In the genomic region with DNA sequence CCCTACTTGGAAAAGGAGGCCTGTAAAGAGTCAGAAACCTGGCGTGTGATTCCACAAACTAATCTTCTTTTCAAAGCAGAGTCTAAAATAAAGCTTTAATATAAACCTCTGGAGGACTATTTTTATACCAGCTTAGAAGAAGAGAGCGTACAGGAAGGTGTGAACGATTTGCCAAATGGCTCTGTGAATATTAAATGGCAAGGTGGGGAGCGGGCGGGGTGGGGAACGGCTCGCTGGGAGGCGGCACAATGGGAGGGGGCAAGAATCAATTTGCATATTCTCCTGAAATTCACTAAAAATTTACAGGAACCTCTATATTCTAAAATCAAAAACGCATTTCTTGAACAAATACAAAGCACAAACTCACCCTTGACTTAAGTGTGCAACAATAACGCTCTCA, we compare ENCODE assay signal across 9 cellular contexts. TPM values are rescaled to one million over a fixed set of nuclear protein-coding genes. Genes with fewer than 3 reads are reported as not detected.
DNase-seq lines count a peak whose midpoint lies in the region; ATAC-seq, FAIRE-seq and TF ChIP-seq lines count a peak whose summit lies in the region.
"Had no signal": no experiment of that assay in that cellular context is flagged by ENCODE, and none has a peak within 500 bp of the region (broad histone marks: within the 10 kb centered on the region; RNA-seq: fewer than 3 reads in every experiment).

No MANE protein-coding gene starts in this region.

- peaks cover 0 to 13% of the 10 kb centered on the region in 2 donors for H3K4me1 ChIP-seq in breast epithelium
- H3K4me1 ChIP-seq in mesodermal cell (ENCODE audit: control insufficient read depth, insufficient read depth, low read length, poor library complexity, severe bottlenecking) = no peaks in the 10 kb centered on the region

- peaks cover 44% of the 10 kb centered on the region for H3K36me3 Mint-ChIP-seq in activated naive CD4-positive, alpha-beta T cell treated with anti-CD3 and anti-CD28 coated beads, Interleukin-2, amount 10 ng/mL, durations not matched to agents 7 days and 5 days

- CTCF ChIA-PET in activated naive CD4-positive, alpha-beta T cell treated with anti-CD3 and anti-CD28 coated beads, Interleukin-2, amount 10 ng/mL, durations not matched to agents 7 days and 5 days (lab: Charles Lee) = no interaction called here
- CTCF ChIA-PET in GM10248 (lab: Yijun Ruan, JAX) = interaction anchor here (1.1 kb wide), 1 partner anchor 21 kb away, joined by 3 read pairs; no protein-coding TSS in a partner anchor

- H3K36me3 ChIP-seq in breast epithelium (peaks cover 4% of the 10 kb centered on the region), mesodermal cell (ENCODE audit: control insufficient read depth, insufficient read depth, low read length) (no peaks in the 10 kb centered on the region)

- H3K4me3 ChIP-seq in breast epithelium (peak overlapping the region; percentile 72 to 78 (median 77)), mesodermal cell (ENCODE audit: extremely low read depth, insufficient read depth, low read length, poor library complexity, severe bottlenecking) (peak overlapping the region; percentile 80)

- TF ChIP-seq POLR2A in breast epithelium (IDR thresholded peaks at IDR 0.05) = no peak

- no peak for FAIRE-seq in urothelium cell line (lab: Jason Lieb, UNC)

- DNase-seq in activated naive CD4-positive, alpha-beta T cell treated with anti-CD3 and anti-CD28 coated beads, Interleukin-2, amount 10 ng/mL, durations not matched to agents 7 days and 5 days = no peak
- no peak for DNase-seq in activated naive CD4-positive, alpha-beta T cell (lab: John Stamatoyannopoulos, UW)
- DNase-seq in breast epithelium (ENCODE audit: low spot score in 2 of 2) (no peak), urothelium cell line (ENCODE audit: low spot score) (peak; percentile 10), GM10248 (ENCODE audit: extremely low spot score) (no peak)
- no peak for DNase-seq in activated CD4-positive, CD25-positive, alpha-beta regulatory T cell (lab: John Stamatoyannopoulos, UW)
- DNase-seq: activated effector memory CD4-positive, alpha-beta T cell treated with Interleukin-2 at 50 U/mL for 16 hours had no signal

- TF ChIP-seq CTCF in breast epithelium (IDR thresholded peaks at IDR 0.05) = no peak
- no peak for TF ChIP-seq CTCF in GM10248 (IDR thresholded peaks at IDR 0.05; ENCODE audit: control extremely low read depth, extremely low read depth, low read depth, missing control alignments)

- 65 to 66% methylated on average over 7 to 8 of the region's 10 CpGs for WGBS in mesodermal cell (ENCODE audit: insufficient coverage in 2 of 2), 2 experiments

- peaks cover 49% of the 10 kb centered on the region for H3K4me1 Mint-ChIP-seq in activated naive CD4-positive, alpha-beta T cell treated with anti-CD3 and anti-CD28 coated beads, Interleukin-2, amount 10 ng/mL, durations not matched to agents 7 days and 5 days

- peak overlapping the region; percentile 94 for H3K27ac Mint-ChIP-seq in activated naive CD4-positive, alpha-beta T cell treated with anti-CD3 and anti-CD28 coated beads, Interleukin-2, amount 10 ng/mL, durations not matched to agents 7 days and 5 days

- intact Hi-C loops in breast epithelium (cut with DNase I; ENCODE audit: low total_unique reads) = no loop called here

- no peaks in the 10 kb centered on the region for H3K27me3 ChIP-seq in breast epithelium

- peaks cover 5 to 27% of the 10 kb centered on the region in 2 donors for H3K9me3 ChIP-seq in breast epithelium
- H3K9me3 ChIP-seq in mesodermal cell (ENCODE audit: control insufficient read depth, low read length) = peaks cover 7% of the 10 kb centered on the region

- H3K27ac ChIP-seq in breast epithelium = no peak overlapping the region
- H3K27ac ChIP-seq in mesodermal cell (ENCODE audit: low read depth, low read length, severe bottlenecking) = no peak overlapping the region

- peaks cover 14% of the 10 kb centered on the region for H3K27me3 Mint-ChIP-seq in activated naive CD4-positive, alpha-beta T cell treated with anti-CD3 and anti-CD28 coated beads, Interleukin-2, amount 10 ng/mL, durations not matched to agents 7 days and 5 days

- no peak for ATAC-seq in HG03045 (IDR thresholded peaks at IDR 0.05; ENCODE audit: unreplicated experiment)

- peaks cover 27% of the 10 kb centered on the region for H3K9me3 Mint-ChIP-seq in activated naive CD4-positive, alpha-beta T cell treated with anti-CD3 and anti-CD28 coated beads, Interleukin-2, amount 10 ng/mL, durations not matched to agents 7 days and 5 days

- POLR2A ChIA-PET in GM10248 (lab: Yijun Ruan, JAX) = interaction anchor here (0.9 kb wide), 1 partner anchor 35 kb away, joined by 3 read pairs; no protein-coding TSS in a partner anchor

- H3K4me3 Mint-ChIP-seq in activated naive CD4-positive, alpha-beta T cell treated with anti-CD3 and anti-CD28 coated beads, Interleukin-2, amount 10 ng/mL, durations not matched to agents 7 days and 5 days = peak overlapping the region; percentile 99

RNA-seq across cellular contexts. Expression of a gene that starts 1.0 kb away (rescaled TPM):
- total RNA-seq in breast epithelium = 10 to 100 TPM; 12.5 to 30.4 (median 28.8) TPM
- 7.7 TPM for polyA plus RNA-seq in mesodermal cell (2013, experiment 1 of 2)
- polyA plus RNA-seq in mesodermal cell (2013, experiment 2 of 2) = 5.4 TPM

RNA-seq across cellular contexts. Expression of a gene that starts 35.7 kb away (rescaled TPM):
- 10 to 100 TPM in 2 of 3 donors, 1 to 10 TPM in 1; 6.2 to 26.8 (median 14.4) TPM for total RNA-seq in breast epithelium
- 9.7 TPM for polyA plus RNA-seq in mesodermal cell (2013, experiment 1 of 2)
- polyA plus RNA-seq in mesodermal cell (2013, experiment 2 of 2) = 11.9 TPM

RNA-seq across cellular contexts. Expression of a gene that starts 58.2 kb away (rescaled TPM):
- total RNA-seq in breast epithelium = 1 to 10 TPM; 4.3 to 9.7 (median 8.8) TPM
- 2.2 TPM for polyA plus RNA-seq in mesodermal cell (2013, experiment 1 of 2)
- polyA plus RNA-seq in mesodermal cell (2013, experiment 2 of 2) = 2.1 TPM
